ENCODE assay signal across 1 cellular context in the genomic region with DNA sequence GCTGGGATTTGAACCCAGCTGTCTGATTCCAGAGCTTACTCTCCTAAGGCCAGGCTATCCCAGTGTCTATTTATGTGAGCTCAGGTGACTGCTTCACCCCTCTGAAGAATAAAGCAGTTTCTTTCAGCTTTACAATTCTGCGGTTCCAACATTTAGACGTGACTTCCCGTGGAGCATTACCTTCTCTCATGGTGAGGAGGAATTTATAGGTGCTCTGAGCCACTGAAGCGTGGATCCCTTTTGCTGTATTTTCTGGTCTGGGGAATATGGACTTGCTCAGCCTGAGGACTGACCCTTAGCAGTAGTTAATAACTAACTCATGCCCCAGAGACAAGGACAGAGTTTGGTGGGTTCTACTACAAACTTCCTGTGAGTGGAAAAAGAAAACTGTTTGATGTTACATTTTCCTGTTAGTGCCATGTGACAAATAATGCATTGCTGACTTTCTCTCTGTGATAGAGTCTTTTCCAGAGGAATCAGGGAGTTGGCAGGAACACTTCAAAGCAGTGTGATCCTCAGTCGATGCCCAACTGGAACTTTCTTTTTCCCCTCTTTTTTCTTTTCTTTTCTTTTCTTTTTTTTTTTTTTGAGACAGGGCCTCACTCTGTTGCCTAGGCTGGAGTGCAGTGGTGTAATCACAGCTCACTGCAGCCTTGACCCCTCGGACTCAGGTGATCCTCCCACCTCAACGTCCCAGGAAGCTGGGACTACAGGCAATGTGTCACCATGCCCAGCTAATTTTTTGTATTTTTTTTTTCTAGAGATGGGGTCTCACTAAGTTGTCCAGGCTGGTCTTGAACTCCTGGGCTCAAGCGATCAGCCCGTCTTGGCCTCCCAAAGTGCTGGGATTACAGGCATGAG.
TF ChIP-seq lines count a peak whose summit lies in the region.

No MANE protein-coding gene starts in this region.

TF ChIP-seq in GM12878, 131 proteins besides CTCF, POLR2A, EP300 and RAD21:
- 0 out of 2 replicates have a peak, but pooled peaks have one; percentile 7 for TF ChIP-seq RUNX3 (IDR thresholded peaks at IDR 0.05; ENCODE audit: low read length)
- no peak for TF ChIP-seq RBBP5 (conservative IDR thresholded peaks at IDR 0.05)
